Comparison of ENCODE assay signal across 8 cellular contexts in genomic region chr4:121950680-121951569, GRCh38. TPM values are rescaled to one million over a fixed set of nuclear protein-coding genes. Genes with fewer than 3 reads are reported as not detected.
DNase-seq lines count a peak whose midpoint lies in the region; ATAC-seq and TF ChIP-seq lines count a peak whose summit lies in the region.

No MANE protein-coding gene starts in this region.

- H3K27me3 ChIP-seq in BJ (ENCODE audit: control insufficient read depth, insufficient read depth, low read length) (no peaks in the 10 kb centered on the region), muscle layer of colon (ENCODE audit: control insufficient read depth in 1 of 2, insufficient read depth in 2 of 2, low read length in 2 of 2) (peaks cover 0 to 11% of the 10 kb centered on the region in 2 donors), tibial nerve (peaks cover 0 to 2% of the 10 kb centered on the region in 2 donors)

- WGBS in tibial nerve, 2 donors: 1% methylated on average over 25 to 33 of the region's 83 CpGs

- TF ChIP-seq EP300 in tibial nerve (IDR thresholded peaks at IDR 0.05): no peak

- POLR2A ChIA-PET in BJ (lab: Charles Lee): no interaction called here

- H3K4me3 ChIP-seq in BJ (ENCODE audit: low read depth, low read length) (peak overlapping the region; percentile 59), muscle layer of colon (ENCODE audit: low read depth in 1 of 2, low read length in 2 of 2) (peak overlapping the region; percentile 65 to 68), tibial nerve (peak overlapping the region; percentile 45 to 84 (median 56))

- H3K4me1 ChIP-seq in muscle layer of colon (ENCODE audit: insufficient read depth, low read length): peaks cover 4% of the 10 kb centered on the region
- H3K4me1 ChIP-seq in tibial nerve: peaks cover 0 to 23% (median 5%) of the 10 kb centered on the region in 4 donors

- TF ChIP-seq CTCF in BJ (IDR thresholded peaks at IDR 0.05; ENCODE audit: insufficient read depth, low read depth, low read length) (no peak), endothelial cell (IDR thresholded peaks at IDR 0.05; ENCODE audit: unreplicated experiment) (no peak), tibial nerve (IDR thresholded peaks at IDR 0.05) (no peak)

- H3K4me1 Mint-ChIP-seq in endothelial cell (ENCODE audit: unreplicated experiment): peaks cover 3% of the 10 kb centered on the region

- DNase-seq in BJ (ENCODE audit: low read depth) (no peak), endothelial cell (ENCODE audit: low spot score) (peak; percentile 26), tibial nerve (ENCODE audit: low spot score in 2 of 2) (peak in 1 of 2 donors; percentile 16), GDM1 (lab: John Stamatoyannopoulos, UW) (no peak)

- H3K9me3 ChIP-seq in muscle layer of colon (ENCODE audit: low read length) (no peaks in the 10 kb centered on the region), tibial nerve (no peaks in the 10 kb centered on the region)

- peaks cover 4% of the 10 kb centered on the region for H3K36me3 Mint-ChIP-seq in endothelial cell (ENCODE audit: low read depth, unreplicated experiment)

- peak; percentile 18 for ATAC-seq in GM19397 (IDR thresholded peaks at IDR 0.05; ENCODE audit: unreplicated experiment)
- ATAC-seq in HG03439 (IDR thresholded peaks at IDR 0.05; ENCODE audit: unreplicated experiment): peak; percentile 29
- peak; percentile 19 to 37 for ATAC-seq in activated CD4-positive, CD25-positive, alpha-beta regulatory T cell treated with anti-CD3 and anti-CD28 coated beads, Interleukin-2, amount 50 U/mL, for 24 hours

- no peak overlapping the region for H3K9ac ChIP-seq in muscle layer of colon (ENCODE audit: low read length)

- H3K9me3 Mint-ChIP-seq in endothelial cell (ENCODE audit: unreplicated experiment): no peaks in the 10 kb centered on the region

- H3K27ac ChIP-seq in muscle layer of colon (ENCODE audit: low read depth, low read length): no peak overlapping the region
- H3K27ac ChIP-seq in tibial nerve: peak overlapping the region in 3 of 4 donors; percentile 25 to 77 (median 39)

- H3K27me3 Mint-ChIP-seq in endothelial cell (ENCODE audit: unreplicated experiment): peaks cover 3% of the 10 kb centered on the region

- H3K36me3 ChIP-seq in BJ (ENCODE audit: control insufficient read depth, insufficient read depth, low read length) (no peaks in the 10 kb centered on the region), muscle layer of colon (ENCODE audit: insufficient read depth, low read length) (no peaks in the 10 kb centered on the region), tibial nerve (no peaks in the 10 kb centered on the region)

- no peak overlapping the region for H3K27ac Mint-ChIP-seq in endothelial cell (ENCODE audit: unreplicated experiment)

- TF ChIP-seq POLR2A in tibial nerve (IDR thresholded peaks at IDR 0.05): no peak

- CTCF ChIA-PET in BJ (lab: Yijun Ruan, JAX): interaction anchor here (0.7 to 3.6 kb wide), 8 partner anchors 9 to 627 kb away, joined by 3 to 18 read pairs (median 4); no protein-coding TSS in a partner anchor

- H3K4me3 Mint-ChIP-seq in endothelial cell (ENCODE audit: unreplicated experiment): peak overlapping the region; percentile 88

RNA-seq across cellular contexts. Expression of gene TRPC3, which starts 0.9 kb away (rescaled TPM):
- 0.43 and 0.56 TPM in 2 replicates for polyA plus RNA-seq in BJ (2011; rRNA removed)
- polyA minus RNA-seq in BJ (2011; rRNA and poly(A)+ RNA removed): 0.46 and 0.76 TPM in 2 replicates
- total RNA-seq in endothelial cell (ENCODE audit: unreplicated experiment) (3.0 TPM), tibial nerve (1 to 10 TPM in 2 of 4 donors, under 1 TPM in 1, not detected in 1; 0.21 to 4.5 (median 2.0) TPM)
